ENCODE assay signal across 11 cellular contexts in genomic region chr20:52219441-52219840, GRCh38. TPM values are rescaled to one million over a fixed set of nuclear protein-coding genes. Genes with fewer than 3 reads are reported as not detected.
DNase-seq lines count a peak whose midpoint lies in the region; ATAC-seq, FAIRE-seq and TF ChIP-seq lines count a peak whose summit lies in the region.
"Had no signal": no experiment of that assay in that cellular context is flagged by ENCODE, and none has a peak within 500 bp of the region (broad histone marks: within the 10 kb centered on the region; RNA-seq: fewer than 3 reads in every experiment).

No MANE protein-coding gene starts in this region.

- in situ Hi-C loops in gastrocnemius medialis (cut with MboI; ENCODE audit: low sequenced_read_pairs in 4 of 4), result no loop called here

- ATAC-seq in HG03354 (IDR thresholded peaks at IDR 0.05; ENCODE audit: poor library complexity, severe bottlenecking, unreplicated experiment), result no peak
- no peak for ATAC-seq in gastrocnemius medialis
- no peak for ATAC-seq in GM19452 (IDR thresholded peaks at IDR 0.05; ENCODE audit: unreplicated experiment)
- ATAC-seq in HG03039 (IDR thresholded peaks at IDR 0.05; ENCODE audit: unreplicated experiment), result no peak
- ATAC-seq: K562; naive thymus-derived CD8-positive, alpha-beta T cell; right cardiac atrium had no signal

- no peaks in the 10 kb centered on the region for H3K36me3 ChIP-seq in A673 (ENCODE audit: insufficient read depth, low read length, poor library complexity, severe bottlenecking)
- H3K36me3 ChIP-seq in bronchial epithelial cell (ENCODE audit: control insufficient read depth, insufficient read depth, low read length), result no peaks in the 10 kb centered on the region
- no peaks in the 10 kb centered on the region for H3K36me3 ChIP-seq in gastrocnemius medialis

- no peak for TF ChIP-seq POLR2A in gastrocnemius medialis (IDR thresholded peaks at IDR 0.05)

- no TSS peak for BruUV-seq in A673 (replicated peaks; lab: Mats Ljungman, UMichigan)

- FAIRE-seq in bronchial epithelial cell (lab: Jason Lieb, UNC), result no peak
- FAIRE-seq: K562 had no signal

- POLR2A ChIA-PET in A673 (lab: Charles Lee; ENCODE audit: low non-redundant PET), result no interaction called here

- TF ChIP-seq CTCF in A673 (conservative IDR thresholded peaks at IDR 0.05; ENCODE audit: low read depth, low read length) (0 out of 2 replicates have a peak, but pooled peaks have one; percentile 19), LNCaP clone FGC (IDR thresholded peaks at IDR 0.05; ENCODE audit: control insufficient read depth, extremely low read depth, insufficient read depth) (peak; percentile 36), bronchial epithelial cell (IDR thresholded peaks at IDR 0.05; ENCODE audit: insufficient read depth, low read length, severe bottlenecking) (peak; percentile 52), gastrocnemius medialis (IDR thresholded peaks at IDR 0.05 in 4 of 5, conservative IDR thresholded peaks at IDR 0.05 in 1 of 5) (no peak)

- intact Hi-C loops in A673 (cut with micrococcal nuclease; ENCODE audit: unreplicated experiment), result no loop called here
- intact Hi-C loops in gastrocnemius medialis (cut with DNase I; ENCODE audit: low total_unique reads), result no loop called here

- H3K9me3 ChIP-seq in A673 (ENCODE audit: low read depth, low read length, poor library complexity, severe bottlenecking) (peaks cover 18% of the 10 kb centered on the region), gastrocnemius medialis (peaks cover 0 to 4% (median 0%) of the 10 kb centered on the region in 3 donors)

- DNase-seq in A673 (ENCODE audit: low spot score) (peak; percentile 22), ELF-1 (ENCODE audit: low read depth, low spot score) (peak; percentile 15), LNCaP clone FGC (ENCODE audit: low read depth) (peak; percentile 14), bronchial epithelial cell (ENCODE audit: low read depth) (peak; percentile 53), gastrocnemius medialis (no peak)
- DNase-seq: naive thymus-derived CD8-positive, alpha-beta T cell; right cardiac atrium had no signal

- H3K27ac ChIP-seq in A673 (ENCODE audit: low read depth, low read length, poor library complexity, severe bottlenecking) (no peak overlapping the region), gastrocnemius medialis (no peak overlapping the region)

- no peak overlapping the region for H3K4me3 ChIP-seq in A673 (ENCODE audit: low read depth, low read length, poor library complexity, severe bottlenecking)
- no peak overlapping the region for H3K4me3 ChIP-seq in LNCaP clone FGC (ENCODE audit: low read depth, low read length)
- no peak overlapping the region for H3K4me3 ChIP-seq in bronchial epithelial cell (ENCODE audit: low read depth, low read length)
- H3K4me3 ChIP-seq in gastrocnemius medialis, result no peak overlapping the region
- H3K4me3 ChIP-seq: K562 had no signal

- H3K27me3 ChIP-seq in A673 (replicated peaks; ENCODE audit: insufficient read depth, low read depth, low read length, poor library complexity), result no peaks in the 10 kb centered on the region
- no peaks in the 10 kb centered on the region for H3K27me3 ChIP-seq in bronchial epithelial cell (ENCODE audit: control insufficient read depth, insufficient read depth, low read length)
- H3K27me3 ChIP-seq in gastrocnemius medialis, result no peaks in the 10 kb centered on the region

- H3K4me1 ChIP-seq in A673 (ENCODE audit: insufficient read depth, low read length, poor library complexity, severe bottlenecking) (no peaks in the 10 kb centered on the region), gastrocnemius medialis (no peaks in the 10 kb centered on the region)

- CTCF ChIA-PET in A673 (lab: Charles Lee), result no interaction called here

RNA-seq across cellular contexts. Expression of gene ZFP64, which starts 27.9 kb away (rescaled TPM):
- total RNA-seq in A673 (2021) (33.5 and 34.9 TPM in 2 replicates), bronchial epithelial cell (27.5 and 49.8 TPM in 2 replicates), gastrocnemius medialis (1 to 10 TPM; 3.3 to 8.0 (median 3.9) TPM)

Comparison
In these comparisons a context has a peak if more than half of its experiments do, and no peak if none do; other contexts are left out.
1. DNase-seq: peak in A673 (single experiment), ELF-1 (single experiment), LNCaP clone FGC (single experiment) and bronchial epithelial cell (single experiment); none in gastrocnemius medialis (0 of 2).
2. CTCF ChIP-seq: peak in A673 (single experiment), LNCaP clone FGC (single experiment) and bronchial epithelial cell (single experiment); none in gastrocnemius medialis (0 of 5).